ENCODE assay signal across 8 cellular contexts in the genomic region with DNA sequence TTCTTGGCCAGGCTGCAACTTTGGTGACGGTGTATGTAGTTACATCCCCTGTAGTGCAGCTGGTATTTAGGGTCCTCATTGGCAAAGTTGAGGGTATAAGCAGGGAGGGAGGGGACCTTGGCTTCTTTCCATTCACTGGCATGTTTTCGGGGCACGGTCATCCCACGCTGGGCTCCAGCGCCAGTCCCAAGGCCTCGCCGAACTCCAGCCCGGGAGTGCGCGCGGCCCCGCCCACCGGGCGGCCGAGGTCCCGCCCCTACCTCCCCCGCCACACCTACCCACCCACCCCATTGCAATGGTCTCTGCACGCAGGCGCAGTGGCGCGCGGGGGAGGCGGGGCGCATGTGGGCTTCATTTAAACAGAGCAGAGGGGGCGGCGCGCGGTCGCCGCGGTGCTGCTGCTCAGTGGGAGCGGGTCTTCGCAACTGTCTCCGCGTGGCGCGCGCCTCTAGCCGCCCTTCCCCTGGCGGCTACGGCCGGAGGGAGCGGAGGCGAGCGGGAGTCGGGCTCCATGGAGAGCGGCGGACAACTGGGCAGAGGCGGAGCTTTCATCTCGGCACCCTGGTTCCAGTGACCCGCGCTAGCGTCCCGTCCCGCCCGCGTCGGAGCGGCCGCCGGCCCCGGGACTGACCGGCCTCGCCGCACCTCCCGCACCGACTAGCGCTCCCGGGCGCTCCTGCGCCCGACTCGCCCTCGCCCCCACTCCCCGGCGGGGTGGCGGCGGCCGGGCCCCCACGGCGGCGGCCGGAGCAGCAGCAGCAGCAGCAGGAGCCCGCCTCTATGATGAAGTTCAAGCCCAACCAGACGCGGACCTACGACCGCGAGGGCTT. TPM values are rescaled to one million over a fixed set of nuclear protein-coding genes. Genes with fewer than 3 reads are reported as not detected.
DNase-seq lines count a peak whose midpoint lies in the region; ATAC-seq and TF ChIP-seq lines count a peak whose summit lies in the region.
"Not testable (repeated sequence)": the region's sequence is repeated elsewhere in the genome, so short reads cannot be mapped to it uniquely, and the experiment has no call there.

A gene (plus strand): TSS at position 383 of the 830 bp plus-strand sequence. CDS start 398 bp downstream, at position 781.

- WGBS in testis, 2 donors: 2 to 3% methylated on average over 9 to 18 of the region's 89 CpGs

- peaks cover 28% of the 10 kb centered on the region for H3K4me1 ChIP-seq in osteoblast (ENCODE audit: insufficient read depth, low read length)
- H3K4me1 ChIP-seq in testis: peaks cover 19% of the 10 kb centered on the region

- peak within 1 kb of the TSS; percentile 99 for H3K4me2 ChIP-seq in osteoblast (ENCODE audit: insufficient read depth, low read length)

- POLR2A ChIA-PET in GM10248 (lab: Yijun Ruan, JAX): not testable (repeated sequence)

- H3K27me3 Mint-ChIP-seq in activated naive CD4-positive, alpha-beta T cell treated with anti-CD3 and anti-CD28 coated beads, Interleukin-2, amount 50 U/mL, for 24 hours: not testable (repeated sequence)

- intact Hi-C loops in testis (cut with DNase I; ENCODE audit: low total_unique reads): not testable (repeated sequence)

- not testable (repeated sequence) for H3K9me3 Mint-ChIP-seq in activated naive CD4-positive, alpha-beta T cell treated with anti-CD3 and anti-CD28 coated beads, Interleukin-2, amount 50 U/mL, for 24 hours

- H3K27ac Mint-ChIP-seq in activated naive CD4-positive, alpha-beta T cell treated with anti-CD3 and anti-CD28 coated beads, Interleukin-2, amount 50 U/mL, for 24 hours: peak within 1 kb of the TSS; percentile 100

- H3K79me2 ChIP-seq in osteoblast (ENCODE audit: insufficient read depth, low read length): peaks cover 46% of the 10 kb centered on the region

- peak within 1 kb of the TSS; percentile 100 for H3K4me3 Mint-ChIP-seq in activated naive CD4-positive, alpha-beta T cell treated with anti-CD3 and anti-CD28 coated beads, Interleukin-2, amount 50 U/mL, for 24 hours

- peak within 1 kb of the TSS; percentile 99 for H2AFZ ChIP-seq in osteoblast (ENCODE audit: low read length)

- peak; percentile 61 for ATAC-seq in HG02623 (IDR thresholded peaks at IDR 0.05; ENCODE audit: unreplicated experiment)

- peaks cover 38% of the 10 kb centered on the region for H3K4me1 Mint-ChIP-seq in activated naive CD4-positive, alpha-beta T cell treated with anti-CD3 and anti-CD28 coated beads, Interleukin-2, amount 50 U/mL, for 24 hours

- H3K36me3 ChIP-seq in osteoblast (ENCODE audit: insufficient read depth, low read length); testis (ENCODE audit: low read depth, missing control alignments): not testable (repeated sequence)

- H3K27ac ChIP-seq in osteoblast (ENCODE audit: low read depth, low read length): peak within 1 kb of the TSS; percentile 94
- H3K27ac ChIP-seq in testis: peak within 1 kb of the TSS; percentile 84 to 93

- peak within 1 kb of the TSS; percentile 81 for H3K4me3 ChIP-seq in osteoblast (ENCODE audit: insufficient read depth, low read length)
- peak within 1 kb of the TSS; percentile 67 to 95 for H3K4me3 ChIP-seq in testis

- not testable (repeated sequence) for H3K27me3 ChIP-seq in osteoblast (ENCODE audit: insufficient read depth, low read length); testis

- not testable (repeated sequence) for TF ChIP-seq CTCF in GM10248 (IDR thresholded peaks at IDR 0.05; ENCODE audit: control extremely low read depth, extremely low read depth, low read depth, missing control alignments); osteoblast (IDR thresholded peaks at IDR 0.05; ENCODE audit: extremely low read depth, low read depth, low read length); testis (IDR thresholded peaks at IDR 0.05)

- peak; percentile 82 for TF ChIP-seq POLR2A in testis (IDR thresholded peaks at IDR 0.05)

- peak; percentile 97 for DNase-seq in GM10248 (ENCODE audit: extremely low spot score)
- peak; percentile 83 for DNase-seq in NCI-H1105 (lab: John Stamatoyannopoulos, UW)
- peak; percentile 36 for DNase-seq in SKM-1 (lab: John Stamatoyannopoulos, UW; ENCODE audit: unreplicated experiment)
- not testable (repeated sequence) for DNase-seq in glomerular endothelial cell (ENCODE audit: extremely low read depth, low read depth, low spot score)
- peak; percentile 99 for DNase-seq in osteoblast (ENCODE audit: insufficient read length, low spot score, missing footprints)
- peak; percentile 98 for DNase-seq in testis

- H3K9me3 ChIP-seq in osteoblast (ENCODE audit: low read depth, low read length); testis: not testable (repeated sequence)

- CTCF ChIA-PET in GM10248 (lab: Yijun Ruan, JAX): interaction anchor here (0.7 to 2.4 kb wide), 7 partner anchors 8 to 1995 kb away, joined by 3 to 10 read pairs (median 4); no protein-coding TSS in a partner anchor

- H3K36me3 Mint-ChIP-seq in activated naive CD4-positive, alpha-beta T cell treated with anti-CD3 and anti-CD28 coated beads, Interleukin-2, amount 50 U/mL, for 24 hours: peaks cover 13% of the 10 kb centered on the region

- peaks cover 28% of the 10 kb centered on the region for H4K20me1 ChIP-seq in osteoblast (ENCODE audit: insufficient read depth, low read length)

RNA-seq across cellular contexts. Expression of the gene that starts here (rescaled TPM):
- total RNA-seq in glomerular endothelial cell (86.9 and 181 TPM in 2 replicates), osteoblast (138 and 145 TPM in 2 replicates), testis (10 to 100 TPM; 40.5 to 42.6 TPM)
- 78.0 TPM for polyA plus RNA-seq in testis (ENCODE audit: insufficient read depth, low read depth, low replicate concordance)
